ENCODE assay signal across 9 cellular contexts in the genomic region with DNA sequence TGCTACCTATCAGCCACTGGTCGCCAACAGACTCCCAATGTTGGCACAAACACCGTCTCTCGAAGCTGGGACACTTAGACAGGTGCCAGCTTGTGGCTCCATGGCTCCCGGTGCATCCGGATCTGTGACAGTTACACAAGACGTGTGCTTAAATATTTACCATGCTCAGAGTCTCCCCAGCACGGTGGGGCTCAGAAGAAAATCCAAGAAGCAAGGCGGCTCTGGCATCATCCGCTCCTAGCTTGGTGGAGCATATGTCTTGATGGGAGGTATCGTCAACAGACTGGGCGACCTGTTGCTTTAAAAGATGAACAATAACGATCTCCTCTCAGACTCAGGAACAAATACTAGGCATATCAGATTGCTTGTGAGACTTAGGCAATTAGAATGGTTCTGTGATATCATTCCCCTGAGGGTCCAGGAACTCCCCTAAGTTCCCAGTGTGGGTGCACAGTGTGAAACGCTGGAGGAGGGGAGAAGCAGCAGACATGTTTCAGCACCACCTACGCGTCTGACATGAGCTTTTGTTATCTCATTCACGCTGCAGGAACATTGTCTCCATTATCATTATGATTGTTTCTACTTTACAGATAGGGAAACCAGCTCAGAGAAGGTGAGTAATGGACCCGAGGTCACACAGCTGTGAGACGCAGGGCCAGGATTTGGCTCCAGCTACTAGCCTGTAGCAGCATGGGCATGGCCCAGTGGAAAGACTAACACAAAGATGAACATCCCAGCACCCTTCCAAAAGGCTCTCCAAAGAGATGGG.
DNase-seq lines count a peak whose midpoint lies in the region; ATAC-seq and TF ChIP-seq lines count a peak whose summit lies in the region.
"Had no signal": no experiment of that assay in that cellular context is flagged by ENCODE, and none has a peak within 500 bp of the region (broad histone marks: within the 10 kb centered on the region; RNA-seq: fewer than 3 reads in every experiment).

No MANE protein-coding gene starts in this region.

- POLR2A ChIA-PET in PC-3 (lab: Charles Lee; ENCODE audit: unreplicated experiment) = no interaction called here
- POLR2A ChIA-PET in HEK293T (lab: Yijun Ruan, JAX) = no interaction called here
- POLR2A ChIA-PET in Caco-2 (lab: Charles Lee) = no interaction called here

- H3K4me1 Mint-ChIP-seq in Caco-2 (ENCODE audit: low read depth, unreplicated experiment) = no peaks in the 10 kb centered on the region

- H3K36me3 ChIP-seq in PC-3 (ENCODE audit: low read depth, low read length) (no peaks in the 10 kb centered on the region), skeletal muscle tissue (ENCODE audit: control insufficient read depth in 3 of 3, insufficient read depth in 3 of 3, low read length in 3 of 3) (no peaks in the 10 kb centered on the region), aorta (ENCODE audit: control insufficient read depth in 1 of 2, insufficient read depth in 2 of 2, low read length in 1 of 2) (no peaks in the 10 kb centered on the region), Caco-2 (ENCODE audit: control insufficient read depth, insufficient read depth, low read length) (no peaks in the 10 kb centered on the region)
- H3K36me3 ChIP-seq: SJCRH30 had no signal

- H3K27me3 Mint-ChIP-seq in Caco-2 (ENCODE audit: insufficient read depth, unreplicated experiment) = no peaks in the 10 kb centered on the region

- CTCF ChIA-PET in PC-3 (lab: Charles Lee) = no interaction called here
- CTCF ChIA-PET in HEK293T (lab: Yijun Ruan, JAX) = interaction anchor here (0.6 to 0.9 kb wide), 3 partner anchors 10 to 728 kb away, joined by 3 to 4 read pairs (median 4); no protein-coding TSS in a partner anchor
- CTCF ChIA-PET in Caco-2 (lab: Charles Lee) = interaction anchor here (1.1 kb wide), 1 partner anchor 248 kb away, joined by 4 read pairs; no protein-coding TSS in a partner anchor

- no peaks in the 10 kb centered on the region for H3K79me2 ChIP-seq in PC-3 (ENCODE audit: low read length)

- TF ChIP-seq CTCF in GM13976 (IDR thresholded peaks at IDR 0.05; ENCODE audit: borderline replicate concordance, control extremely low read depth, extremely low read depth, insufficient read depth, missing control alignments) = no peak
- TF ChIP-seq CTCF in PC-3 (conservative IDR thresholded peaks at IDR 0.05; ENCODE audit: low read depth, low read length) = no peak
- TF ChIP-seq CTCF in dorsolateral prefrontal cortex (IDR thresholded peaks at IDR 0.05 in 54 of 56, conservative IDR thresholded peaks at IDR 0.05 in 2 of 56; ENCODE audit: low read depth in 1 of 56, partially characterized antibody in 56 of 56) = no peak
- TF ChIP-seq CTCF in Caco-2 (IDR thresholded peaks at IDR 0.05; ENCODE audit: insufficient read depth in 1 of 2, low read depth in 1 of 2, low read length in 1 of 2, severe bottlenecking in 1 of 2, unreplicated experiment in 1 of 2) = no peak

- H3K9ac ChIP-seq in PC-3 (ENCODE audit: low read length) (peak overlapping the region; percentile 46; the same call in 1 of the 2 replicates), skeletal muscle tissue (ENCODE audit: low read depth in 1 of 3, low read length in 3 of 3) (peak overlapping the region; percentile 12 to 79 (median 28))

- peak overlapping the region; percentile 70 for H2AFZ ChIP-seq in PC-3 (ENCODE audit: low read length)

- H3K4me1 ChIP-seq in PC-3 (ENCODE audit: insufficient read depth, low read length) = peaks cover 32% of the 10 kb centered on the region
- peaks cover 13 to 19% (median 18%) of the 10 kb centered on the region in 3 donors for H3K4me1 ChIP-seq in skeletal muscle tissue (ENCODE audit: control insufficient read depth in 3 of 3, insufficient read depth in 3 of 3, low read length in 3 of 3)
- no peaks in the 10 kb centered on the region for H3K4me1 ChIP-seq in aorta (ENCODE audit: control insufficient read depth in 1 of 2, insufficient read depth in 2 of 2, low read length in 2 of 2)
- no peaks in the 10 kb centered on the region for H3K4me1 ChIP-seq in Caco-2

- BruUV-seq in PC-3 (replicated peaks; lab: Mats Ljungman, UMichigan) = no TSS peak
- BruUV-seq in Caco-2 (replicated peaks; lab: Mats Ljungman, UMichigan) = no TSS peak

- in situ Hi-C loops in GM13976 (cut with MboI; ENCODE audit: low sequenced_read_pairs, unreplicated experiment) = loop anchor here (10.0 to 25.0 kb wide), 2 partner anchors 112 to 660 kb away; no protein-coding TSS in a partner anchor

- ATAC-seq in PC-3 (no peak), aorta (ENCODE audit: low FRiP score) (no peak), HG03159 (IDR thresholded peaks at IDR 0.05; ENCODE audit: unreplicated experiment) (no peak)

- peak overlapping the region; percentile 69 for H3K27ac ChIP-seq in PC-3 (ENCODE audit: low read length)
- peak overlapping the region in 5 of 59 donors; percentile 11 to 54 (median 29) for H3K27ac ChIP-seq in dorsolateral prefrontal cortex
- no peak overlapping the region for H3K27ac ChIP-seq in skeletal muscle tissue (ENCODE audit: low read depth, low read length)
- H3K27ac ChIP-seq in aorta (ENCODE audit: low read depth in 1 of 2, low read length in 2 of 2) = no peak overlapping the region
- H3K27ac ChIP-seq: SJCRH30 had no signal

- no peak overlapping the region for H3K4me3 Mint-ChIP-seq in Caco-2 (ENCODE audit: unreplicated experiment)

- H3F3A ChIP-seq in PC-3 (ENCODE audit: low read length, unreplicated experiment) = no peaks in the 10 kb centered on the region

- H3K4me3 ChIP-seq in PC-3 (ENCODE audit: low read length) = peak overlapping the region; percentile 53
- peak overlapping the region in 56 of 59 donors; percentile 8 to 58 (median 37) for H3K4me3 ChIP-seq in dorsolateral prefrontal cortex
- H3K4me3 ChIP-seq in skeletal muscle tissue (ENCODE audit: low read length in 3 of 3) = peak overlapping the region; percentile 55 to 66 (median 59)
- no peak overlapping the region for H3K4me3 ChIP-seq in aorta (ENCODE audit: low read length in 2 of 2)
- no peak overlapping the region for H3K4me3 ChIP-seq in Caco-2 (ENCODE audit: low read depth, low read length)
- H3K4me3 ChIP-seq: SJCRH30 had no signal

- H3K36me3 Mint-ChIP-seq in Caco-2 (ENCODE audit: insufficient read depth, unreplicated experiment) = no peaks in the 10 kb centered on the region

- H3K9me3 ChIP-seq in PC-3 (ENCODE audit: low read length) = no peaks in the 10 kb centered on the region
- no peaks in the 10 kb centered on the region for H3K9me3 ChIP-seq in skeletal muscle tissue (ENCODE audit: control insufficient read depth in 3 of 3, low read length in 3 of 3)
- H3K9me3 ChIP-seq in aorta (ENCODE audit: control insufficient read depth, low read length) = no peaks in the 10 kb centered on the region
- H3K9me3 ChIP-seq in Caco-2 = no peaks in the 10 kb centered on the region
- H3K9me3 ChIP-seq: SJCRH30 had no signal

- H3K27me3 ChIP-seq in PC-3 (ENCODE audit: low read length) (no peaks in the 10 kb centered on the region), dorsolateral prefrontal cortex (no peaks in the 10 kb centered on the region), skeletal muscle tissue (ENCODE audit: control insufficient read depth in 3 of 3, insufficient read depth in 3 of 3, low read length in 3 of 3) (no peaks in the 10 kb centered on the region), aorta (ENCODE audit: control insufficient read depth in 1 of 2, insufficient read depth in 2 of 2, low read length in 1 of 2) (no peaks in the 10 kb centered on the region), Caco-2 (replicated peaks; ENCODE audit: control insufficient read depth, insufficient read depth, low read length) (no peaks in the 10 kb centered on the region)
- H3K27me3 ChIP-seq: SJCRH30 had no signal

- no peaks in the 10 kb centered on the region for H3K9me2 ChIP-seq in PC-3 (replicated peaks; ENCODE audit: low read length)

- H3K9me3 Mint-ChIP-seq in Caco-2 (ENCODE audit: unreplicated experiment) = no peaks in the 10 kb centered on the region

- H4K20me1 ChIP-seq in PC-3 (ENCODE audit: low read length) = no peaks in the 10 kb centered on the region

- intact Hi-C loops in PC-3 (cut with micrococcal nuclease) = loop anchor here (1.0 kb wide), 1 partner anchor 655 kb away; no protein-coding TSS in a partner anchor
- intact Hi-C loops in dorsolateral prefrontal cortex (cut with DNase I) = loop anchor here in 1 of 2 donors (10.0 kb wide), 1 partner anchor 182 kb away; a partner anchor contains a TSS
- intact Hi-C loops in aorta (cut with DNase I) = no loop called here
- intact Hi-C loops in Caco-2 (cut with micrococcal nuclease; ENCODE audit: unreplicated experiment) = no loop called here

- peak overlapping the region; percentile 80 for H3K4me2 ChIP-seq in PC-3 (ENCODE audit: low read length)

- WGBS in aorta, 2 donors = 60 to 68% methylated on average over 18 of the region's 18 CpGs

- no peak overlapping the region for H3K27ac Mint-ChIP-seq in Caco-2 (ENCODE audit: unreplicated experiment)

- DNase-seq in GM13976 (ENCODE audit: low spot score) (peak; percentile 68), PC-3 (peak; percentile 3), dorsolateral prefrontal cortex (peak in 1 of 10 donors; percentile 72), aorta (no peak), HEK293T (ENCODE audit: extremely low spot score) (no peak), Caco-2 (no peak)

TF ChIP-seq in HEK293T, 16 proteins besides CTCF, POLR2A, EP300 and RAD21:
- no peak for TF ChIP-seq ELF4 (IDR thresholded peaks at IDR 0.05)
- TF ChIP-seq FOXA1 (IDR thresholded peaks at IDR 0.05) = no peak
- TF ChIP-seq SUZ12 (IDR thresholded peaks at IDR 0.05) = no peak
- TF ChIP-seq BHLHE40 (IDR thresholded peaks at IDR 0.05; ENCODE audit: borderline replicate concordance) = no peak
- TF ChIP-seq NFRKB (IDR thresholded peaks at IDR 0.05) = no peak
- no peak for TF ChIP-seq ZNF384 (IDR thresholded peaks at IDR 0.05)
- no peak for TF ChIP-seq SP1 (IDR thresholded peaks at IDR 0.05)
- no peak for TF ChIP-seq FOXK2 (IDR thresholded peaks at IDR 0.05)
- TF ChIP-seq, protein P1, sequence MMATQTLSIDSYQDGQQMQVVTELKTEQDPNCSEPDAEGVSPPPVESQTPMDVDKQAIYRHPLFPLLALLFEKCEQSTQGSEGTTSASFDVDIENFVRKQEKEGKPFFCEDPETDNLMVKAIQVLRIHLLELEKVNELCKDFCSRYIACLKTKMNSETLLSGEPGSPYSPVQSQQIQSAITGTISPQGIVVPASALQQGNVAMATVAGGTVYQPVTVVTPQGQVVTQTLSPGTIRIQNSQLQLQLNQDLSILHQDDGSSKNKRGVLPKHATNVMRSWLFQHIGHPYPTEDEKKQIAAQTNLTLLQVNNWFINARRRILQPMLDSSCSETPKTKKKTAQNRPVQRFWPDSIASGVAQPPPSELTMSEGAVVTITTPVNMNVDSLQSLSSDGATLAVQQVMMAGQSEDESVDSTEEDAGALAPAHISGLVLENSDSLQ (IDR thresholded peaks at IDR 0.05) = no peak
TF ChIP-seq in HEK293T: peak in this region for 0.

Comparison
In these comparisons a context has a peak if more than half of its experiments do, and no peak if none do; other contexts are left out.
1. DNase-seq: peak in GM13976 (single experiment) and PC-3 (single experiment); none in aorta (0 of 2), HEK293T (single experiment) and Caco-2 (0 of 2).
2. H3K4me3 ChIP-seq: peak in PC-3 (single experiment), dorsolateral prefrontal cortex (56 of 59) and skeletal muscle tissue (3 of 3); none in aorta (0 of 2) and Caco-2 (single experiment).